Comparison of ENCODE assay signal across 21 cellular contexts in genomic region chr17:81580481-81580880, GRCh38. TPM values are rescaled to one million over a fixed set of nuclear protein-coding genes. Genes with fewer than 3 reads are reported as not detected.
DNase-seq lines count a peak whose midpoint lies in the region; ATAC-seq, FAIRE-seq and TF ChIP-seq lines count a peak whose summit lies in the region.
"Had no signal": no experiment of that assay in that cellular context is flagged by ENCODE, and none has a peak within 500 bp of the region (broad histone marks: within the 10 kb centered on the region; RNA-seq: fewer than 3 reads in every experiment).

No MANE protein-coding gene starts in this region.

- H4K8ac ChIP-seq in H1 (ENCODE audit: extremely low read depth, insufficient read depth, low read length) = peak overlapping the region; percentile 31; the same call in 1 of the 2 replicates

- no peak overlapping the region for H2BK12ac ChIP-seq in H1 (ENCODE audit: low read depth, low read length)

- peaks cover 14% of the 10 kb centered on the region for H3K4me1 ChIP-seq in cardiac muscle cell (ENCODE audit: low read depth)
- peaks cover 0 to 45% of the 10 kb centered on the region in 2 donors for H3K4me1 ChIP-seq in right atrium auricular region
- no peaks in the 10 kb centered on the region for H3K4me1 ChIP-seq in HUES6 (ENCODE audit: control insufficient read depth, insufficient read depth, low read length)
- H3K4me1 ChIP-seq in H1 (replicated peaks in 1 of 4; ENCODE audit: control insufficient read depth in 3 of 4, insufficient read depth in 4 of 4, low read length in 3 of 4) = no peaks in the 10 kb centered on the region
- H3K4me1 ChIP-seq in CD8-positive, alpha-beta memory T cell (ENCODE audit: insufficient read depth, low read length) = no peaks in the 10 kb centered on the region
- peaks cover 0 to 13% (median 7%) of the 10 kb centered on the region in 3 donors for H3K4me1 ChIP-seq in pancreas
- H3K4me1 ChIP-seq: parathyroid adenoma had no signal

- H3K36me3 Mint-ChIP-seq in progenitor cell of endocrine pancreas (ENCODE audit: insufficient read depth) = peaks cover 29% of the 10 kb centered on the region
- peaks cover 0 to 81% (median 8%) of the 10 kb centered on the region in 3 donors for H3K36me3 Mint-ChIP-seq in CD8-positive, alpha-beta memory T cell

- H3K4me2 ChIP-seq in H1 (ENCODE audit: insufficient read depth in 1 of 2, low read depth in 2 of 2, low read length in 2 of 2) = no peak overlapping the region
- H3K4me2 ChIP-seq: hepatocyte had no signal

- WGBS in H1 (ENCODE audit: extremely low coverage in 1 of 2, insufficient coverage in 1 of 2, insufficient read length in 1 of 2, insufficient replicate concordance in 2 of 2, low coverage in 1 of 2, low lambda C conversion rate in 2 of 2, missing lambda C conversion rate in 1 of 2), 2 experiments = 98% methylated on average over 6 of the region's 6 CpGs; no CpG with 5 or more reads in 1 of the 2 experiments
- 93 to 95% methylated on average over 6 of the region's 6 CpGs for WGBS in pancreas, 2 donors

- no peak for TF ChIP-seq CTCF in cardiac muscle cell (IDR thresholded peaks at IDR 0.05; ENCODE audit: low read depth, low read length)
- no peak for TF ChIP-seq CTCF in right atrium auricular region (IDR thresholded peaks at IDR 0.05)
- no peak for TF ChIP-seq CTCF in H1 (IDR thresholded peaks at IDR 0.05; ENCODE audit: control extremely low read depth in 1 of 3, insufficient read depth in 1 of 3, low read depth in 1 of 3, low read length in 3 of 3)
- no peak for TF ChIP-seq CTCF in progenitor cell of endocrine pancreas (IDR thresholded peaks at IDR 0.05; ENCODE audit: unreplicated experiment)
- TF ChIP-seq CTCF in pancreas (IDR thresholded peaks at IDR 0.05) = no peak

- peaks cover 6% of the 10 kb centered on the region for H3K79me1 ChIP-seq in H1 (ENCODE audit: low read depth, low read length)

- no peaks in the 10 kb centered on the region for H3K9me3 Mint-ChIP-seq in progenitor cell of endocrine pancreas (ENCODE audit: low read depth)
- H3K9me3 Mint-ChIP-seq in CD8-positive, alpha-beta memory T cell = no peaks in the 10 kb centered on the region
- H3K9me3 Mint-ChIP-seq: CD4-positive, alpha-beta T cell had no signal

- no peak overlapping the region for H2BK5ac ChIP-seq in H1 (ENCODE audit: low read depth, low read length)

- H3K9ac ChIP-seq in HUES6 (ENCODE audit: low read length) (peak overlapping the region; percentile 3), H1 (replicated peaks in 1 of 4; ENCODE audit: extremely low read depth in 1 of 4, low read depth in 3 of 4, low read length in 3 of 4) (no peak overlapping the region)
- H3K9ac ChIP-seq: parathyroid adenoma, SK-N-SH had no signal

- POLR2A ChIA-PET in H1 (lab: Charles Lee; ENCODE audit: partially characterized antibody) = interaction anchor here (1.1 to 2.2 kb wide), 4 partner anchors 11 to 50 kb away, joined by 3 to 9 read pairs (median 4); no protein-coding TSS in a partner anchor
- POLR2A ChIA-PET in CD8-positive, alpha-beta memory T cell (lab: Charles Lee) = no interaction called here

- peak overlapping the region; percentile 64 for H3K27ac Mint-ChIP-seq in progenitor cell of endocrine pancreas
- H3K27ac Mint-ChIP-seq in CD8-positive, alpha-beta memory T cell = peak overlapping the region in 3 of 8 donors; percentile 42 to 90 (median 50)
- H3K27ac Mint-ChIP-seq: CD4-positive, alpha-beta T cell had no signal

- no peak overlapping the region for H2AK5ac ChIP-seq in H1 (ENCODE audit: low read depth, low read length)

- no peaks in the 10 kb centered on the region for H3K9me3 ChIP-seq in cardiac muscle cell (ENCODE audit: low read depth)
- no peaks in the 10 kb centered on the region for H3K9me3 ChIP-seq in right atrium auricular region
- no peaks in the 10 kb centered on the region for H3K9me3 ChIP-seq in HUES6 (ENCODE audit: control insufficient read depth, insufficient read depth, low read depth, low read length)
- H3K9me3 ChIP-seq in H1 (ENCODE audit: insufficient read depth in 2 of 2, low read depth in 1 of 2, low read length in 1 of 2) = no peaks in the 10 kb centered on the region
- H3K9me3 ChIP-seq in CD8-positive, alpha-beta memory T cell (ENCODE audit: low read length) = no peaks in the 10 kb centered on the region
- H3K9me3 ChIP-seq in pancreas = no peaks in the 10 kb centered on the region
- H3K9me3 ChIP-seq: SK-N-SH, tibial artery had no signal

- H3K4me1 Mint-ChIP-seq in progenitor cell of endocrine pancreas (ENCODE audit: low read depth) = peaks cover 25% of the 10 kb centered on the region
- H3K4me1 Mint-ChIP-seq in CD8-positive, alpha-beta memory T cell = peaks cover 5 to 15% (median 10%) of the 10 kb centered on the region in 3 donors

- H4K91ac ChIP-seq in H1 (replicated peaks; ENCODE audit: insufficient read length, low read length) = no peak overlapping the region

- TF ChIP-seq RAD21 in H1 (IDR thresholded peaks at IDR 0.05 in 1 of 2, conservative IDR thresholded peaks at IDR 0.05 in 1 of 2; ENCODE audit: low read depth in 2 of 2, low read length in 2 of 2) = no peak

- no peak overlapping the region for H4K5ac ChIP-seq in H1 (ENCODE audit: insufficient read length, low read depth, low read length)

- TF ChIP-seq EP300 in H1 (IDR thresholded peaks at IDR 0.05; ENCODE audit: borderline replicate concordance in 1 of 2, low read depth in 2 of 2, low read length in 2 of 2) = no peak

- H3K4me3 Mint-ChIP-seq in progenitor cell of endocrine pancreas (ENCODE audit: low read depth) = no peak overlapping the region
- H3K4me3 Mint-ChIP-seq in CD8-positive, alpha-beta memory T cell = no peak overlapping the region
- H3K4me3 Mint-ChIP-seq: CD4-positive, alpha-beta T cell had no signal

- no peaks in the 10 kb centered on the region for H3K23me2 ChIP-seq in H1 (ENCODE audit: low read depth, low read length)

- H3K4me3 ChIP-seq in cardiac muscle cell (no peak overlapping the region), right atrium auricular region (no peak overlapping the region), HUES6 (ENCODE audit: low read depth, low read length) (no peak overlapping the region), H1 (ENCODE audit: extremely low read depth in 1 of 4, insufficient read depth in 2 of 4, low read depth in 3 of 4, low read length in 4 of 4) (no peak overlapping the region), pancreas (no peak overlapping the region)
- no peak overlapping the region for H3K4me3 ChIP-seq in CD8-positive, alpha-beta memory T cell (ENCODE audit: low read length)
- H3K4me3 ChIP-seq: hepatocyte, tibial artery had no signal

- intact Hi-C loops in pancreas (cut with DNase I) = no loop called here

- H3K18ac ChIP-seq in H1 (ENCODE audit: extremely low read depth, low read length) = no peak overlapping the region

- peak overlapping the region; percentile 75 for H3K27ac ChIP-seq in cardiac muscle cell
- no peak overlapping the region for H3K27ac ChIP-seq in right atrium auricular region
- no peak overlapping the region for H3K27ac ChIP-seq in HUES6 (ENCODE audit: low read depth, low read length)
- no peak overlapping the region for H3K27ac ChIP-seq in H1 (ENCODE audit: low read depth, low read length)
- no peak overlapping the region for H3K27ac ChIP-seq in CD8-positive, alpha-beta memory T cell (ENCODE audit: low read depth, low read length)
- H3K27ac ChIP-seq in pancreas = no peak overlapping the region
- H3K27ac ChIP-seq: hepatocyte, parathyroid adenoma, tibial artery had no signal

- no peak overlapping the region for H2AFZ ChIP-seq in H1 (ENCODE audit: low read length)
- H2AFZ ChIP-seq: hepatocyte, parathyroid adenoma had no signal

- H2BK15ac ChIP-seq in H1 (ENCODE audit: low read length) = no peak overlapping the region

- no peak overlapping the region for H2BK20ac ChIP-seq in H1 (ENCODE audit: low read length)

- no peaks in the 10 kb centered on the region for H3K27me3 ChIP-seq in cardiac muscle cell
- no peaks in the 10 kb centered on the region for H3K27me3 ChIP-seq in right atrium auricular region
- no peaks in the 10 kb centered on the region for H3K27me3 ChIP-seq in HUES6 (ENCODE audit: control insufficient read depth, insufficient read depth, low read length)
- H3K27me3 ChIP-seq in H1 (replicated peaks in 1 of 4; ENCODE audit: control insufficient read depth in 3 of 4, extremely low read depth in 1 of 4, insufficient read depth in 3 of 4, low read length in 3 of 4) = no peaks in the 10 kb centered on the region
- H3K27me3 ChIP-seq in CD8-positive, alpha-beta memory T cell (ENCODE audit: insufficient read depth, low read length, poor library complexity, severe bottlenecking) = no peaks in the 10 kb centered on the region
- H3K27me3 ChIP-seq in pancreas = no peaks in the 10 kb centered on the region
- H3K27me3 ChIP-seq: hepatocyte, tibial artery had no signal

- H3K56ac ChIP-seq in H1 (replicated peaks; ENCODE audit: insufficient read length, low read depth, low read length) = no peak overlapping the region

- H4K20me1 ChIP-seq in H1 (replicated peaks in 1 of 2; ENCODE audit: control insufficient read depth in 1 of 2, insufficient read depth in 2 of 2, low read length in 2 of 2) = peaks cover 11 to 13% of the 10 kb centered on the region in 2 experiments

- no peaks in the 10 kb centered on the region for H3K27me3 Mint-ChIP-seq in progenitor cell of endocrine pancreas
- no peaks in the 10 kb centered on the region for H3K27me3 Mint-ChIP-seq in CD8-positive, alpha-beta memory T cell
- H3K27me3 Mint-ChIP-seq: CD4-positive, alpha-beta T cell had no signal

- H3K14ac ChIP-seq in H1 (ENCODE audit: insufficient read length) = no peak overlapping the region

- no peak for DNase-seq in cardiac muscle cell (ENCODE audit: low read depth in 1 of 2, low spot score in 1 of 2)
- DNase-seq in right atrium auricular region (ENCODE audit: low spot score) = no peak
- no peak for DNase-seq in H1 (ENCODE audit: low read depth in 1 of 2, low spot score in 2 of 2)
- DNase-seq in progenitor cell of endocrine pancreas (ENCODE audit: low spot score, unreplicated experiment) = no peak
- no peak for DNase-seq in germinal center (ENCODE audit: low spot score)
- DNase-seq in CD8-positive, alpha-beta memory T cell = no peak
- DNase-seq in pancreas = no peak
- DNase-seq: activated T-cell treated with anti-CD3 and anti-CD28 coated beads, Interleukin-2, amount 50 U/mL, for 48 hours; CD4-positive, alpha-beta T cell; dermis blood vessel endothelial cell; GF-D8; NCI-H187; NCI-H2227 treated with DMSO at 0.1 percent for 48 hours; SK-N-SH; stimulated activated CD4-positive, alpha-beta T cell treated with anti-CD3 and anti-CD28 coated beads, Interleukin-1b, Interleukin-23, amount 100 ng/mL, for 48 hours; stimulated activated naive CD4-positive, alpha-beta T cell; tibial artery had no signal

- H3K36me3 ChIP-seq in cardiac muscle cell = peaks cover 25% of the 10 kb centered on the region
- peaks cover 29% of the 10 kb centered on the region for H3K36me3 ChIP-seq in right atrium auricular region
- peaks cover 94% of the 10 kb centered on the region for H3K36me3 ChIP-seq in HUES6 (ENCODE audit: control insufficient read depth, insufficient read depth, low read length)
- H3K36me3 ChIP-seq in H1 (ENCODE audit: control insufficient read depth in 2 of 4, insufficient read depth in 4 of 4, low read length in 3 of 4) = peaks cover 6 to 17% (median 16%) of the 10 kb centered on the region in 4 experiments
- H3K36me3 ChIP-seq in CD8-positive, alpha-beta memory T cell (ENCODE audit: insufficient read depth, low read length) = peaks cover 21% of the 10 kb centered on the region
- peaks cover 0 to 16% (median 6%) of the 10 kb centered on the region in 3 donors for H3K36me3 ChIP-seq in pancreas

- ATAC-seq in pancreas = no peak

- no peak overlapping the region for H2BK120ac ChIP-seq in H1 (replicated peaks; ENCODE audit: low read depth, low read length)

- no peak overlapping the region for H3K23ac ChIP-seq in H1 (ENCODE audit: insufficient read length)

- CTCF ChIA-PET in H1 (lab: Charles Lee; ENCODE audit: partially characterized antibody) = interaction anchor here (0.7 to 5.1 kb wide), 2 partner anchors 20 to 25 kb away, joined by 3 to 31 read pairs; no protein-coding TSS in a partner anchor
- CTCF ChIA-PET in CD8-positive, alpha-beta memory T cell (lab: Charles Lee) = no interaction called here

- 0 out of 4 replicates have a peak, but pooled peaks cover 0 to 2% of the 10 kb centered on the region in 2 experiments for H3K79me2 ChIP-seq in H1 (ENCODE audit: control insufficient read depth in 1 of 2, insufficient read depth in 2 of 2, low read length in 2 of 2)

- no peak for TF ChIP-seq POLR2A in H1 (IDR thresholded peaks at IDR 0.05; ENCODE audit: control extremely low read depth in 1 of 2, low read depth in 2 of 2, low read length in 2 of 2)

- no peak overlapping the region for H3K4ac ChIP-seq in H1 (replicated peaks; ENCODE audit: insufficient read length, low read depth, low read length)

- no peak for FAIRE-seq in H1 (lab: Jason Lieb, UNC)
- no peak for FAIRE-seq in pancreas (lab: Jason Lieb, UNC)
- FAIRE-seq: bronchial epithelial cell had no signal

RNA-seq across cellular contexts. Expression of gene FAAP100, which starts 28.3 kb away (rescaled TPM):
- 57.0 and 65.6 TPM in 2 replicates for total RNA-seq in cardiac muscle cell
- polyA plus RNA-seq in cardiac muscle cell = 51.2 and 56.9 TPM in 2 replicates
- total RNA-seq in right atrium auricular region = 10 to 100 TPM; 12.8 to 13.7 TPM
- total RNA-seq in H1 (2021; fragmentation: NEBNext Ultra II Directional; extraction: Animal tissue kit (Norgen Biotek cat#: 25700)) = 37.9 and 41.8 TPM in 2 replicates
- polyA plus RNA-seq in H1 (2011; rRNA removed) = 23.2 and 33.1 TPM in 2 replicates
- 28.9 TPM for polyA plus RNA-seq in H1 (2011; cell fraction: cytosol; rRNA removed)
- 69.4 TPM for polyA plus RNA-seq in H1 (2011; cell fraction: nucleus; rRNA removed)
- 17.1 to 31.4 TPM (median 28.6 TPM) in 4 replicates for polyA plus RNA-seq in H1 (2012, experiment 1 of 2)
- 25.6 TPM for polyA plus RNA-seq in H1 (2012, experiment 2 of 2)
- 16.0 TPM for polyA plus RNA-seq in H1 (2013, experiment 1 of 2)
- polyA plus RNA-seq in H1 (2013, experiment 2 of 2) = 16.3 TPM
- 13.3 and 19.4 TPM in 2 replicates for polyA minus RNA-seq in H1 (2011; rRNA and poly(A)+ RNA removed)
- 18.1 TPM for polyA minus RNA-seq in H1 (2011; cell fraction: cytosol; rRNA and poly(A)+ RNA removed)
- polyA minus RNA-seq in H1 (2011; cell fraction: nucleus; rRNA and poly(A)+ RNA removed) = 33.6 TPM
- total RNA-seq in progenitor cell of endocrine pancreas = 46.5 and 47.7 TPM in 2 replicates
- 10 to 100 TPM; 52.5 to 55.3 TPM for total RNA-seq in CD8-positive, alpha-beta memory T cell
- polyA plus RNA-seq in CD8-positive, alpha-beta memory T cell = 19.2 TPM
- total RNA-seq in pancreas = 10 to 100 TPM in 5 of 6 donors, 1 to 10 TPM in 1; 9.4 to 17.5 (median 12.2) TPM
- polyA plus RNA-seq in pancreas = 10 to 100 TPM; 40.0 to 66.0 TPM

RNA-seq across cellular contexts. Expression of gene FSCN2, which starts 52.3 kb away (rescaled TPM):
- total RNA-seq in cardiac muscle cell (9.0 and 11.3 TPM in 2 replicates), right atrium auricular region (under 1 TPM; 0.63 to 0.74 TPM), progenitor cell of endocrine pancreas (4.8 and 5.3 TPM in 2 replicates), pancreas (10 to 100 TPM in 4 of 6 donors, 1 to 10 TPM in 2; 7.9 to 11.9 (median 10.7) TPM)
- polyA plus RNA-seq in cardiac muscle cell (1.5 and 2.4 TPM in 2 replicates), H1 (2011; rRNA removed) (0.18 and 0.44 TPM in 2 replicates), pancreas (10 to 100 TPM in 1 of 2 donors, 1 to 10 TPM in 1; 2.5 to 15.3 TPM)
- 0.30 TPM in 1 of 2 replicates, not detected in the other for total RNA-seq in H1 (2021; fragmentation: NEBNext Ultra II Directional; extraction: Animal tissue kit (Norgen Biotek cat#: 25700))
- polyA plus RNA-seq in H1 (2011; cell fraction: cytosol; rRNA removed) = 0.14 TPM
- 0.88 TPM for polyA plus RNA-seq in H1 (2011; cell fraction: nucleus; rRNA removed)
- polyA plus RNA-seq in H1 (2012, experiment 1 of 2) = 0.12 to 0.43 TPM (median 0.30 TPM) in 4 replicates
- 0.28 TPM for polyA plus RNA-seq in H1 (2012, experiment 2 of 2)
- not detected for polyA plus RNA-seq in H1 (2013, experiment 1 of 2)
- 0.07 TPM for polyA plus RNA-seq in H1 (2013, experiment 2 of 2)
- 0.09 and 0.10 TPM in 2 replicates for polyA minus RNA-seq in H1 (2011; rRNA and poly(A)+ RNA removed)
- not detected for polyA minus RNA-seq in H1 (2011; cell fraction: cytosol; rRNA and poly(A)+ RNA removed)
- polyA minus RNA-seq in H1 (2011; cell fraction: nucleus; rRNA and poly(A)+ RNA removed) = 0.90 TPM
- under 1 TPM; 0.46 to 0.49 TPM for total RNA-seq in CD8-positive, alpha-beta memory T cell
- not detected for polyA plus RNA-seq in CD8-positive, alpha-beta memory T cell

RNA-seq across cellular contexts. Expression of gene NPLOC4, which starts 56.4 kb away (rescaled TPM):
- total RNA-seq in cardiac muscle cell = 51.4 and 51.5 TPM in 2 replicates
- polyA plus RNA-seq in cardiac muscle cell = 53.8 and 58.9 TPM in 2 replicates
- 10 to 100 TPM; 69.3 to 70.4 TPM for total RNA-seq in right atrium auricular region
- 79.8 and 92.7 TPM in 2 replicates for total RNA-seq in H1 (2021; fragmentation: NEBNext Ultra II Directional; extraction: Animal tissue kit (Norgen Biotek cat#: 25700))
- polyA plus RNA-seq in H1 (2011; rRNA removed) = 70.7 and 75.0 TPM in 2 replicates
- 60.9 TPM for polyA plus RNA-seq in H1 (2011; cell fraction: cytosol; rRNA removed)
- 89.5 TPM for polyA plus RNA-seq in H1 (2011; cell fraction: nucleus; rRNA removed)
- 39.4 to 58.7 TPM (median 48.0 TPM) in 4 replicates for polyA plus RNA-seq in H1 (2012, experiment 1 of 2)
- polyA plus RNA-seq in H1 (2012, experiment 2 of 2) = 45.3 TPM
- 57.3 TPM for polyA plus RNA-seq in H1 (2013, experiment 1 of 2)
- polyA plus RNA-seq in H1 (2013, experiment 2 of 2) = 54.4 TPM
- polyA minus RNA-seq in H1 (2011; rRNA and poly(A)+ RNA removed) = 155 and 210 TPM in 2 replicates
- polyA minus RNA-seq in H1 (2011; cell fraction: cytosol; rRNA and poly(A)+ RNA removed) = 65.4 TPM
- polyA minus RNA-seq in H1 (2011; cell fraction: nucleus; rRNA and poly(A)+ RNA removed) = 47.0 TPM
- total RNA-seq in progenitor cell of endocrine pancreas = 93.8 and 102 TPM in 2 replicates
- 100 to 1,000 TPM; 125 to 126 TPM for total RNA-seq in CD8-positive, alpha-beta memory T cell
- 63.1 TPM for polyA plus RNA-seq in CD8-positive, alpha-beta memory T cell
- total RNA-seq in pancreas = 10 to 100 TPM; 32.8 to 54.8 (median 36.4) TPM
- 10 to 100 TPM; 32.5 to 34.8 TPM for polyA plus RNA-seq in pancreas

RNA-seq across cellular contexts. Expression of gene TSPAN10, which starts 56.5 kb away (rescaled TPM):
- total RNA-seq in cardiac muscle cell (5.0 TPM in 2 replicates), right atrium auricular region (not detected), progenitor cell of endocrine pancreas (4.0 and 4.4 TPM in 2 replicates), pancreas (1 to 10 TPM in 2 of 6 donors, under 1 TPM in 4; 0.24 to 1.5 (median 0.84) TPM)
- polyA plus RNA-seq in cardiac muscle cell (4.0 and 5.8 TPM in 2 replicates), H1 (2011; rRNA removed) (0.83 and 1.1 TPM in 2 replicates), pancreas (1 to 10 TPM; 2.0 to 2.2 TPM)
- 0.96 and 0.99 TPM in 2 replicates for total RNA-seq in H1 (2021; fragmentation: NEBNext Ultra II Directional; extraction: Animal tissue kit (Norgen Biotek cat#: 25700))
- polyA plus RNA-seq in H1 (2011; cell fraction: cytosol; rRNA removed) = 0.89 TPM
- 2.1 TPM for polyA plus RNA-seq in H1 (2011; cell fraction: nucleus; rRNA removed)
- 0.68 to 1.2 TPM (median 0.97 TPM) in 4 replicates for polyA plus RNA-seq in H1 (2012, experiment 1 of 2)
- polyA plus RNA-seq in H1 (2012, experiment 2 of 2) = 0.60 TPM
- polyA plus RNA-seq in H1 (2013, experiment 1 of 2) = 0.45 TPM
- polyA plus RNA-seq in H1 (2013, experiment 2 of 2) = 0.64 TPM
- polyA minus RNA-seq in H1 (2011; rRNA and poly(A)+ RNA removed) = 0.98 and 3.4 TPM in 2 replicates
- 1.1 TPM for polyA minus RNA-seq in H1 (2011; cell fraction: cytosol; rRNA and poly(A)+ RNA removed)
- 1.8 TPM for polyA minus RNA-seq in H1 (2011; cell fraction: nucleus; rRNA and poly(A)+ RNA removed)
- total RNA-seq in CD8-positive, alpha-beta memory T cell = under 1 TPM; 0.31 TPM
- 0.49 TPM for polyA plus RNA-seq in CD8-positive, alpha-beta memory T cell
